ENCODE assay signal across 21 cellular contexts in the genomic region with DNA sequence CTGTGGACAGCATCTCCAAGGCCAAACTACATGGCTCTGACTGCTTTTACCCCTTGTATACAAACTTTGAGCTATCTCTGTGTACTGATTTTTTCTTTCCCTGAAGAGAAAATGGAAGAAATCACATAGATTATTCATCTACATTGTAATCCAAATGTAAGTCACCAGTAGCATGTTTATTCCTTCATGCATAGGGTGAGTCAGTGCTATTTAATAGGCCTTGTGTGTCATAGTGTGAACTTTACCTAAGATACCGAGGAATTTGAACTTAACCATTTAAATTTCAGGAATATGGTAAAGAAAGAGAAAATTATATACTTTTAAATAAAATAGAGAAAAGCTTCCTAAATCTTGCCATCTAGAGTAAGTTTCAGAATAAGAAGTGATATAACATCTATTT. TPM values are rescaled to one million over a fixed set of nuclear protein-coding genes. Genes with fewer than 3 reads are reported as not detected.
DNase-seq lines count a peak whose midpoint lies in the region; ATAC-seq and TF ChIP-seq lines count a peak whose summit lies in the region.
"Had no signal": no experiment of that assay in that cellular context is flagged by ENCODE, and none has a peak within 500 bp of the region (broad histone marks: within the 10 kb centered on the region; RNA-seq: fewer than 3 reads in every experiment).

No MANE protein-coding gene starts in this region.

- H3K9me3 ChIP-seq in osteoblast (ENCODE audit: low read depth, low read length): no peaks in the 10 kb centered on the region
- H3K9me3 ChIP-seq: body of pancreas had no signal

- DNase-seq in EL (peak; percentile 48), M059J (ENCODE audit: low read depth) (peak; percentile 50), epithelial cell of esophagus (ENCODE audit: low read depth) (peak; percentile 77), osteoblast (ENCODE audit: insufficient read length, low spot score, missing footprints) (peak; percentile 53), Right ventricle myocardium inferior (ENCODE audit: missing footprints) (no peak)
- no peak for DNase-seq in activated CD4-positive, alpha-beta T cell treated with anti-CD3 and anti-CD28 coated beads, Interleukin-2, amount 50 U/mL, for 1 hour
- DNase-seq: activated CD4-positive, alpha-beta T cell treated with anti-CD3 and anti-CD28 coated beads for 1 hour; activated naive CD8-positive, alpha-beta T cell treated with anti-CD3 and anti-CD28 coated beads for 36 hours; body of pancreas; CD4-positive, alpha-beta memory T cell; DMS53; natural killer cell; NCI-H1417 treated with DMSO at 0.1 percent for 48 hours; NCI-H510A treated with DMSO at 0.1 percent for 48 hours; stimulated activated CD4-positive, alpha-beta T cell treated with anti-CD3 and anti-CD28 coated beads, Interleukin-2, amount 100 ng/mL, for 48 hours; stimulated activated naive CD4-positive, alpha-beta T cell treated with Interleukin-2 at 50 U/mL for 16 hours had no signal

- no peak overlapping the region for H3K27ac ChIP-seq in osteoblast (ENCODE audit: low read depth, low read length)
- H3K27ac ChIP-seq: body of pancreas, coronary artery, parathyroid adenoma had no signal

- no peak overlapping the region for H3K4me2 ChIP-seq in osteoblast (ENCODE audit: insufficient read depth, low read length)

- no peak overlapping the region for H2AFZ ChIP-seq in osteoblast (ENCODE audit: low read length)
- H2AFZ ChIP-seq: parathyroid adenoma had no signal

- peaks cover 8% of the 10 kb centered on the region for H3K4me1 ChIP-seq in osteoblast (ENCODE audit: insufficient read depth, low read length)
- H3K4me1 ChIP-seq: body of pancreas had no signal

- ATAC-seq in GM19467 (IDR thresholded peaks at IDR 0.05; ENCODE audit: unreplicated experiment): no peak
- ATAC-seq in Right ventricle myocardium inferior: no peak
- ATAC-seq in HG03175 (IDR thresholded peaks at IDR 0.05; ENCODE audit: unreplicated experiment): no peak
- ATAC-seq: body of pancreas, HCT116, natural killer cell had no signal

- H3K27me3 ChIP-seq in osteoblast (ENCODE audit: insufficient read depth, low read length): no peaks in the 10 kb centered on the region
- H3K27me3 ChIP-seq: body of pancreas had no signal

- H3K4me3 ChIP-seq in epithelial cell of esophagus (ENCODE audit: low read length) (no peak overlapping the region), osteoblast (ENCODE audit: insufficient read depth, low read length) (no peak overlapping the region)
- H3K4me3 ChIP-seq: body of pancreas, coronary artery had no signal

- intact Hi-C loops in Right ventricle myocardium inferior (cut with DNase I): no loop called here

- H3K79me2 ChIP-seq in osteoblast (ENCODE audit: insufficient read depth, low read length): peaks cover 33% of the 10 kb centered on the region

- H4K20me1 ChIP-seq in osteoblast (ENCODE audit: insufficient read depth, low read length): peaks cover 2% of the 10 kb centered on the region

- no peak for TF ChIP-seq CTCF in epithelial cell of esophagus (IDR thresholded peaks at IDR 0.05; ENCODE audit: insufficient read depth, low read depth, low read length, missing control alignments)
- TF ChIP-seq CTCF in osteoblast (IDR thresholded peaks at IDR 0.05; ENCODE audit: extremely low read depth, low read depth, low read length): no peak

- H3K36me3 ChIP-seq in osteoblast (ENCODE audit: insufficient read depth, low read length): no peaks in the 10 kb centered on the region

RNA-seq across cellular contexts. Expression of gene PHKB, which starts 16.5 kb away (rescaled TPM):
- 39.1 and 41.6 TPM in 2 replicates for total RNA-seq in M059J (2014; rRNA removed; shearing (Covaris generic))
- 76.4 and 84.9 TPM in 2 replicates for total RNA-seq in osteoblast
- total RNA-seq in Right ventricle myocardium inferior: 72.8 TPM

RNA-seq across cellular contexts. Expression of gene ITFG1, which starts 16.8 kb away (rescaled TPM):
- total RNA-seq in M059J (2014; rRNA removed; shearing (Covaris generic)): 68.4 and 95.1 TPM in 2 replicates
- total RNA-seq in osteoblast: 58.6 and 68.7 TPM in 2 replicates
- total RNA-seq in Right ventricle myocardium inferior: 58.4 TPM

Comparison
In these comparisons a context has a peak if more than half of its experiments do, and no peak if none do; other contexts are left out.
1. DNase-seq: peak in EL (single experiment), M059J (single experiment), epithelial cell of esophagus (single experiment) and osteoblast (single experiment); none in Right ventricle myocardium inferior (single experiment) and activated CD4-positive, alpha-beta T cell treated with anti-CD3 and anti-CD28 coated beads, Interleukin-2, amount 50 U/mL, for 1 hour (single experiment).